Comparison of ENCODE assay signal across 17 cellular contexts in the genomic region with DNA sequence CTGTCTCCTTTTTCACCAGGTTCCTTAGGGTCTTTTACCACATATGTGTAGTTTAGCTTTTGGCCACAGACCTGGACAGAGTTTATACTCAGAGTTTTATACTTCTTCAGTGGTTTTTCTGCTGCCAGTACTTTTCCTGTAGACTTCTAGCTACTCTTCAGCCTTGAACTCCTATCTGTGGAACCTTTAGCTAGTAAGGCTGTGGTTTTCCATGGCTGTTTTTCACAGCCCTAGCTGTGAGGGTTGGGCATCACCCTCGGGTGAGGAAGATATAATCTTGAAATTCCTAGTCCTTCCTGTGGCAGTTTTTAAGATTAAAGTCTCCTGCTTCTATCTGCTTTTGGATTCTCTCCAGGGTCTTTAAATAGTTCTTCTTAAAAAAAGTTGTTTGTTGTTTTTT.
DNase-seq lines count a peak whose midpoint lies in the region; ATAC-seq, FAIRE-seq and TF ChIP-seq lines count a peak whose summit lies in the region.
"Had no signal": no experiment of that assay in that cellular context is flagged by ENCODE, and none has a peak within 500 bp of the region (broad histone marks: within the 10 kb centered on the region; RNA-seq: fewer than 3 reads in every experiment).

No MANE protein-coding gene starts in this region.

- no peak for TF ChIP-seq CTCF in mammary epithelial cell (conservative IDR thresholded peaks at IDR 0.05 in 1 of 2, IDR thresholded peaks at IDR 0.05 in 1 of 2; ENCODE audit: extremely low read depth in 1 of 2, insufficient read depth in 1 of 2, low read depth in 1 of 2, low read length in 2 of 2)
- no peak for TF ChIP-seq CTCF in breast epithelium (IDR thresholded peaks at IDR 0.05)
- no peak for TF ChIP-seq CTCF in H1 (IDR thresholded peaks at IDR 0.05; ENCODE audit: control extremely low read depth in 1 of 3, insufficient read depth in 1 of 3, low read depth in 1 of 3, low read length in 3 of 3)
- TF ChIP-seq CTCF in osteoblast (IDR thresholded peaks at IDR 0.05; ENCODE audit: extremely low read depth, low read depth, low read length) = no peak

- no peak overlapping the region for H2BK5ac ChIP-seq in H1 (ENCODE audit: low read depth, low read length)

- H3K36me3 ChIP-seq in mammary epithelial cell (ENCODE audit: insufficient read depth, low read length) = no peaks in the 10 kb centered on the region
- no peaks in the 10 kb centered on the region for H3K36me3 ChIP-seq in breast epithelium
- no peaks in the 10 kb centered on the region; a peak in 1 of 8 replicates for H3K36me3 ChIP-seq in H1 (ENCODE audit: control insufficient read depth in 2 of 4, insufficient read depth in 4 of 4, low read length in 3 of 4)
- H3K36me3 ChIP-seq in osteoblast (ENCODE audit: insufficient read depth, low read length) = no peaks in the 10 kb centered on the region
- H3K36me3 ChIP-seq: BLaER1 had no signal

- H3K56ac ChIP-seq in H1 (replicated peaks; ENCODE audit: insufficient read length, low read depth, low read length) = no peak overlapping the region

- no peaks in the 10 kb centered on the region for H3K79me1 ChIP-seq in H1 (ENCODE audit: low read depth, low read length)

- H4K20me1 ChIP-seq in mammary epithelial cell (ENCODE audit: insufficient read depth, low read length) (no peaks in the 10 kb centered on the region), H1 (replicated peaks in 1 of 2; ENCODE audit: control insufficient read depth in 1 of 2, insufficient read depth in 2 of 2, low read length in 2 of 2) (no peaks in the 10 kb centered on the region), osteoblast (ENCODE audit: insufficient read depth, low read length) (no peaks in the 10 kb centered on the region)
- H4K20me1 ChIP-seq: BLaER1 had no signal

- H2BK12ac ChIP-seq in H1 (ENCODE audit: low read depth, low read length) = no peak overlapping the region

- no peak overlapping the region for H2BK20ac ChIP-seq in H1 (ENCODE audit: low read length)

- POLR2A ChIA-PET in H1 (lab: Charles Lee; ENCODE audit: partially characterized antibody) = interaction anchor here (1.1 kb wide), 1 partner anchor 190 kb away, joined by 3 read pairs; no protein-coding TSS in a partner anchor

- no peak overlapping the region for H3K14ac ChIP-seq in H1 (ENCODE audit: insufficient read length)

- CTCF ChIA-PET in mammary epithelial cell (lab: Charles Lee; ENCODE audit: low non-redundant PET) = no interaction called here
- CTCF ChIA-PET in H1 (lab: Charles Lee; ENCODE audit: partially characterized antibody) = interaction anchor here (0.6 to 2.5 kb wide), 4 partner anchors 10 to 65 kb away, joined by 3 to 15 read pairs (median 4); no protein-coding TSS in a partner anchor

- no peaks in the 10 kb centered on the region for H3K23me2 ChIP-seq in H1 (ENCODE audit: low read depth, low read length)

- no peaks in the 10 kb centered on the region for H3K79me2 ChIP-seq in mammary epithelial cell (ENCODE audit: insufficient read depth, low read length)
- H3K79me2 ChIP-seq in H1 (ENCODE audit: control insufficient read depth in 1 of 2, insufficient read depth in 2 of 2, low read length in 2 of 2) = no peaks in the 10 kb centered on the region
- H3K79me2 ChIP-seq in osteoblast (ENCODE audit: insufficient read depth, low read length) = no peaks in the 10 kb centered on the region

- TF ChIP-seq RAD21 in H1 (IDR thresholded peaks at IDR 0.05 in 1 of 2, conservative IDR thresholded peaks at IDR 0.05 in 1 of 2; ENCODE audit: low read depth in 2 of 2, low read length in 2 of 2) = no peak

- H3K27ac ChIP-seq in mammary epithelial cell (ENCODE audit: insufficient read depth, low read depth, low read length) (no peak overlapping the region), breast epithelium (no peak overlapping the region), H1 (ENCODE audit: low read depth, low read length) (no peak overlapping the region), osteoblast (ENCODE audit: low read depth, low read length) (no peak overlapping the region)
- H3K27ac ChIP-seq: 22Rv1, BLaER1 had no signal

- FAIRE-seq in H1 (lab: Jason Lieb, UNC) = no peak
- FAIRE-seq: G401.6, GM12891 had no signal

- TF ChIP-seq EP300 in H1 (IDR thresholded peaks at IDR 0.05; ENCODE audit: borderline replicate concordance in 1 of 2, low read depth in 2 of 2, low read length in 2 of 2) = no peak

- H3K27me3 ChIP-seq in mammary epithelial cell (ENCODE audit: insufficient read depth, low read length) (no peaks in the 10 kb centered on the region), breast epithelium (no peaks in the 10 kb centered on the region), H1 (replicated peaks in 1 of 4; ENCODE audit: control insufficient read depth in 3 of 4, extremely low read depth in 1 of 4, insufficient read depth in 3 of 4, low read length in 3 of 4) (no peaks in the 10 kb centered on the region), osteoblast (ENCODE audit: insufficient read depth, low read length) (no peaks in the 10 kb centered on the region)
- H3K27me3 ChIP-seq: BLaER1 had no signal

- in situ Hi-C loops in mammary epithelial cell (cut with MboI; ENCODE audit: low sequenced_read_pairs in 2 of 2) = no loop called here

- H3K9ac ChIP-seq in mammary epithelial cell (ENCODE audit: insufficient read depth, low read length) = no peak overlapping the region
- H3K9ac ChIP-seq in H1 (replicated peaks in 1 of 4; ENCODE audit: extremely low read depth in 1 of 4, low read depth in 3 of 4, low read length in 3 of 4) = no peak overlapping the region
- H3K9ac ChIP-seq: BLaER1 had no signal

- H2BK15ac ChIP-seq in H1 (ENCODE audit: low read length) = no peak overlapping the region

- ATAC-seq in GM21528 (IDR thresholded peaks at IDR 0.05; ENCODE audit: low FRiP score, unreplicated experiment) (no peak), HG02970 (IDR thresholded peaks at IDR 0.05; ENCODE audit: low FRiP score, unreplicated experiment) (no peak)

- no peak overlapping the region for H3K4ac ChIP-seq in H1 (replicated peaks; ENCODE audit: insufficient read length, low read depth, low read length)

- no peak overlapping the region for H4K8ac ChIP-seq in H1 (ENCODE audit: extremely low read depth, insufficient read depth, low read length)

- H3K4me2 ChIP-seq in mammary epithelial cell (ENCODE audit: insufficient read depth, low read depth, low read length) = no peak overlapping the region
- no peak overlapping the region for H3K4me2 ChIP-seq in H1 (ENCODE audit: insufficient read depth in 1 of 2, low read depth in 2 of 2, low read length in 2 of 2)
- no peak overlapping the region for H3K4me2 ChIP-seq in osteoblast (ENCODE audit: insufficient read depth, low read length)
- H3K4me2 ChIP-seq: BLaER1 had no signal

- BruUV-seq in mammary epithelial cell (replicated peaks; lab: Mats Ljungman, UMichigan) = no TSS peak

- H3K4me1 ChIP-seq in mammary epithelial cell (ENCODE audit: insufficient read depth, low read length) (no peaks in the 10 kb centered on the region), breast epithelium (no peaks in the 10 kb centered on the region), H1 (replicated peaks in 1 of 4; ENCODE audit: control insufficient read depth in 3 of 4, insufficient read depth in 4 of 4, low read length in 3 of 4) (no peaks in the 10 kb centered on the region), osteoblast (ENCODE audit: insufficient read depth, low read length) (no peaks in the 10 kb centered on the region)

- WGBS in mammary epithelial cell (ENCODE audit: low coverage, missing lambda C conversion rate) = 0% methylated on average over 1 of the region's 1 CpG
- WGBS in H1 (ENCODE audit: extremely low coverage in 1 of 2, insufficient coverage in 1 of 2, insufficient read length in 1 of 2, insufficient replicate concordance in 2 of 2, low coverage in 1 of 2, low lambda C conversion rate in 2 of 2, missing lambda C conversion rate in 1 of 2), 2 experiments = 88% methylated on average over 1 of the region's 1 CpG; no CpG with 5 or more reads in 1 of the 2 experiments

- H3K4me3 ChIP-seq in mammary epithelial cell (replicated peaks in 1 of 3; ENCODE audit: insufficient read depth in 1 of 3, low read depth in 2 of 3, low read length in 3 of 3) (no peak overlapping the region), breast epithelium (no peak overlapping the region), H1 (ENCODE audit: extremely low read depth in 1 of 4, insufficient read depth in 2 of 4, low read depth in 3 of 4, low read length in 4 of 4) (no peak overlapping the region), osteoblast (ENCODE audit: insufficient read depth, low read length) (no peak overlapping the region)
- H3K4me3 ChIP-seq: BLaER1 had no signal

- TF ChIP-seq POLR2A in breast epithelium (IDR thresholded peaks at IDR 0.05) (no peak), H1 (IDR thresholded peaks at IDR 0.05; ENCODE audit: control extremely low read depth in 1 of 2, low read depth in 2 of 2, low read length in 2 of 2) (no peak)

- DNase-seq in mammary epithelial cell (no peak), breast epithelium (ENCODE audit: low spot score in 2 of 2) (no peak), M059J (ENCODE audit: low read depth) (peak; percentile 52), H1 (ENCODE audit: low read depth in 1 of 2, low spot score in 2 of 2) (no peak), osteoblast (ENCODE audit: insufficient read length, low spot score, missing footprints) (no peak), NCI-H146 (lab: John Stamatoyannopoulos, UW) (no peak)
- DNase-seq: AML-193, DMS 273 treated with DMSO at 0.1 percent for 48 hours, EL, HCEC 1CT, IMR-90 had no signal

- no peak overlapping the region for H3K23ac ChIP-seq in H1 (ENCODE audit: insufficient read length)

- no peak overlapping the region for H2BK120ac ChIP-seq in H1 (replicated peaks; ENCODE audit: low read depth, low read length)

- no peak overlapping the region for H4K91ac ChIP-seq in H1 (replicated peaks; ENCODE audit: insufficient read length, low read length)

- H2AFZ ChIP-seq in mammary epithelial cell (ENCODE audit: low read depth, low read length) = peak overlapping the region; percentile 20
- 0 out of 2 replicates have a peak overlapping the region, but pooled peaks have one; percentile 71 for H2AFZ ChIP-seq in H1 (ENCODE audit: low read length)
- peak overlapping the region; percentile 25 for H2AFZ ChIP-seq in osteoblast (ENCODE audit: low read length)

- H3K9me3 ChIP-seq in mammary epithelial cell (replicated peaks; ENCODE audit: insufficient read depth, low read length) = no peaks in the 10 kb centered on the region
- H3K9me3 ChIP-seq in breast epithelium = no peaks in the 10 kb centered on the region
- H3K9me3 ChIP-seq in H1 (ENCODE audit: insufficient read depth in 2 of 2, low read depth in 1 of 2, low read length in 1 of 2) = no peaks in the 10 kb centered on the region
- no peaks in the 10 kb centered on the region for H3K9me3 ChIP-seq in osteoblast (ENCODE audit: low read depth, low read length)

- no peak overlapping the region for H3K18ac ChIP-seq in H1 (ENCODE audit: extremely low read depth, low read length)

- H2AK5ac ChIP-seq in H1 (ENCODE audit: low read depth, low read length) = no peak overlapping the region

- intact Hi-C loops in mammary epithelial cell (cut with micrococcal nuclease) (no loop called here), breast epithelium (cut with DNase I; ENCODE audit: low total_unique reads) (no loop called here)

- dilution Hi-C loops in mammary epithelial cell (cut with HindIII; ENCODE audit: low sequenced_read_pairs) = no loop called here

- no peak overlapping the region for H4K5ac ChIP-seq in H1 (ENCODE audit: insufficient read length, low read depth, low read length)

TF ChIP-seq in H1, 55 proteins besides CTCF, POLR2A, EP300 and RAD21:
- no peak for TF ChIP-seq SIRT6 (IDR thresholded peaks at IDR 0.05; ENCODE audit: low read length)

Comparison
In these comparisons a context has a peak if more than half of its experiments do, and no peak if none do; other contexts are left out.
1. H2AFZ ChIP-seq: peak in every context shown above with its lines; median percentile 71 in H1; 25 in osteoblast; 20 in mammary epithelial cell.